8 cellular contexts compared by ENCODE assay signal in genomic region chr1:52403566-52404115, GRCh38. TPM values are rescaled to one million over a fixed set of nuclear protein-coding genes. Genes with fewer than 3 reads are reported as not detected.
DNase-seq lines count a peak whose midpoint lies in the region; ATAC-seq and TF ChIP-seq lines count a peak whose summit lies in the region.

No MANE protein-coding gene starts in this region.

- no peaks in the 10 kb centered on the region for H3K4me1 ChIP-seq in esophagus (ENCODE audit: control insufficient read depth in 2 of 2, insufficient read depth in 2 of 2, low read length in 1 of 2)

- DNase-seq in AG09309 (ENCODE audit: low read depth) (peak; percentile 39), NCI-H345 treated with DMSO at 0.1 percent for 48 hours (lab: John Stamatoyannopoulos, UW; ENCODE audit: unreplicated experiment) (peak; percentile 60), neural crest cell (ENCODE audit: low read depth, low spot score) (no peak), type B pancreatic cell (ENCODE audit: extremely low spot score, unreplicated experiment) (no peak)
- DNase-seq in activated CD4-positive, alpha-beta T cell treated with anti-CD3 and anti-CD28 coated beads, Interleukin-2, amount 10 ng/mL, durations not matched to agents 7 days and 5 days = peak; percentile 77

- peak overlapping the region; percentile 77 to 97 for H3K27ac ChIP-seq in esophagus (ENCODE audit: low read depth in 2 of 2, low read length in 1 of 2)

- no peaks in the 10 kb centered on the region for H3K9me3 Mint-ChIP-seq in activated CD4-positive, alpha-beta T cell treated with anti-CD3 and anti-CD28 coated beads, Interleukin-2, amount 10 ng/mL, durations not matched to agents 7 days and 5 days
- no peaks in the 10 kb centered on the region for H3K9me3 Mint-ChIP-seq in neural crest cell
- H3K9me3 Mint-ChIP-seq in type B pancreatic cell = no peaks in the 10 kb centered on the region

- H3K27me3 Mint-ChIP-seq in activated CD4-positive, alpha-beta T cell treated with anti-CD3 and anti-CD28 coated beads, Interleukin-2, amount 10 ng/mL, durations not matched to agents 7 days and 5 days = no peaks in the 10 kb centered on the region
- H3K27me3 Mint-ChIP-seq in neural crest cell (ENCODE audit: low read depth) (no peaks in the 10 kb centered on the region), type B pancreatic cell (no peaks in the 10 kb centered on the region)

- no peaks in the 10 kb centered on the region for H3K9me3 ChIP-seq in esophagus (ENCODE audit: control insufficient read depth in 2 of 2, insufficient read depth in 1 of 2, low read depth in 1 of 2, low read length in 1 of 2)

- ATAC-seq in GM18858 (IDR thresholded peaks at IDR 0.05; ENCODE audit: unreplicated experiment) (peak; percentile 30), HG03060 (IDR thresholded peaks at IDR 0.05; ENCODE audit: low read depth, unreplicated experiment) (peak; percentile 24)

- peak overlapping the region; percentile 99 for H3K4me3 Mint-ChIP-seq in activated CD4-positive, alpha-beta T cell treated with anti-CD3 and anti-CD28 coated beads, Interleukin-2, amount 10 ng/mL, durations not matched to agents 7 days and 5 days
- H3K4me3 Mint-ChIP-seq in neural crest cell = peak overlapping the region; percentile 100
- H3K4me3 Mint-ChIP-seq in type B pancreatic cell = peak overlapping the region; percentile 99

- TF ChIP-seq CTCF in AG09309 (IDR thresholded peaks at IDR 0.05; ENCODE audit: control insufficient read depth, insufficient read depth, low read depth, low read length, missing control alignments) (no peak), neural crest cell (conservative IDR thresholded peaks at IDR 0.05) (no peak), type B pancreatic cell (conservative IDR thresholded peaks at IDR 0.05) (no peak)

- H3K4me3 ChIP-seq in AG09309 (ENCODE audit: control insufficient read depth, low read depth, low read length) (peak overlapping the region; percentile 84), esophagus (ENCODE audit: low read depth in 1 of 2, low read length in 2 of 2) (peak overlapping the region; percentile 75 to 87)

- no peaks in the 10 kb centered on the region for H3K27me3 ChIP-seq in esophagus (ENCODE audit: control insufficient read depth in 1 of 2, insufficient read depth in 2 of 2, low read length in 2 of 2)

- H3K36me3 Mint-ChIP-seq in activated CD4-positive, alpha-beta T cell treated with anti-CD3 and anti-CD28 coated beads, Interleukin-2, amount 10 ng/mL, durations not matched to agents 7 days and 5 days (ENCODE audit: low read depth) = peaks cover 55% of the 10 kb centered on the region
- H3K36me3 Mint-ChIP-seq in neural crest cell (ENCODE audit: low read depth) = peaks cover 15% of the 10 kb centered on the region
- peaks cover 7% of the 10 kb centered on the region for H3K36me3 Mint-ChIP-seq in type B pancreatic cell

- CTCF ChIA-PET in activated CD4-positive, alpha-beta T cell treated with anti-CD3 and anti-CD28 coated beads, Interleukin-2, amount 10 ng/mL, durations not matched to agents 7 days and 5 days (lab: Charles Lee) = interaction anchor here (0.6 to 2.7 kb wide), 11 partner anchors 9 to 788 kb away, joined by 3 to 13 read pairs (median 5); partner anchors contain the start of gene CC2D1B

- H3K36me3 ChIP-seq in esophagus (ENCODE audit: control insufficient read depth in 2 of 2, insufficient read depth in 2 of 2, low read length in 1 of 2) = peaks cover 2 to 4% of the 10 kb centered on the region in 2 donors

- 0% methylated on average over 16 of the region's 16 CpGs for WGBS in esophagus, 2 donors

- peaks cover 61% of the 10 kb centered on the region for H3K4me1 Mint-ChIP-seq in activated CD4-positive, alpha-beta T cell treated with anti-CD3 and anti-CD28 coated beads, Interleukin-2, amount 10 ng/mL, durations not matched to agents 7 days and 5 days
- peaks cover 39% of the 10 kb centered on the region for H3K4me1 Mint-ChIP-seq in neural crest cell
- H3K4me1 Mint-ChIP-seq in type B pancreatic cell (ENCODE audit: unreplicated experiment) = peaks cover 24% of the 10 kb centered on the region

- POLR2A ChIA-PET in activated CD4-positive, alpha-beta T cell treated with anti-CD3 and anti-CD28 coated beads, Interleukin-2, amount 10 ng/mL, durations not matched to agents 7 days and 5 days (lab: Charles Lee) = interaction anchor here (0.5 to 1.6 kb wide), 6 partner anchors 21 to 923 kb away, joined by 3 to 9 read pairs (median 3); partner anchors contain the start of gene TUT4

- peak overlapping the region; percentile 99 for H3K27ac Mint-ChIP-seq in activated CD4-positive, alpha-beta T cell treated with anti-CD3 and anti-CD28 coated beads, Interleukin-2, amount 10 ng/mL, durations not matched to agents 7 days and 5 days
- H3K27ac Mint-ChIP-seq in neural crest cell (ENCODE audit: unreplicated experiment) (peak overlapping the region; percentile 100), type B pancreatic cell (peak overlapping the region; percentile 100)

RNA-seq across cellular contexts. Expression of gene ORC1, which starts 0.6 kb away (rescaled TPM):
- 10 to 100 TPM; 30.3 to 36.7 TPM for total RNA-seq in activated CD4-positive, alpha-beta T cell treated with anti-CD3 and anti-CD28 coated beads, Interleukin-2, amount 10 ng/mL, durations not matched to agents 7 days and 5 days
- polyA plus RNA-seq in esophagus = 1 to 10 TPM in 1 of 2 donors, under 1 TPM in 1; 0.96 to 3.6 TPM
- total RNA-seq in neural crest cell (36.9 and 38.5 TPM in 2 replicates), type B pancreatic cell (ENCODE audit: low replicate concordance) (6.5 and 14.8 TPM in 2 replicates)

RNA-seq across cellular contexts. Expression of gene PRPF38A, which starts 0.8 kb away (rescaled TPM):
- total RNA-seq in activated CD4-positive, alpha-beta T cell treated with anti-CD3 and anti-CD28 coated beads, Interleukin-2, amount 10 ng/mL, durations not matched to agents 7 days and 5 days = 100 to 1,000 TPM in 1 of 2 experiments, 10 to 100 TPM in 1; 98.1 to 103 TPM
- polyA plus RNA-seq in esophagus = 10 to 100 TPM; 10.4 to 21.5 TPM
- total RNA-seq in neural crest cell = 81.1 and 83.6 TPM in 2 replicates
- 55.6 and 70.7 TPM in 2 replicates for total RNA-seq in type B pancreatic cell (ENCODE audit: low replicate concordance)

RNA-seq across cellular contexts. Expression of gene CC2D1B, which starts 37.6 kb away (rescaled TPM):
- 10 to 100 TPM; 58.8 to 60.1 TPM for total RNA-seq in activated CD4-positive, alpha-beta T cell treated with anti-CD3 and anti-CD28 coated beads, Interleukin-2, amount 10 ng/mL, durations not matched to agents 7 days and 5 days
- polyA plus RNA-seq in esophagus = 10 to 100 TPM; 12.5 to 16.5 TPM
- total RNA-seq in neural crest cell = 34.5 and 39.0 TPM in 2 replicates
- 33.7 and 35.9 TPM in 2 replicates for total RNA-seq in type B pancreatic cell (ENCODE audit: low replicate concordance)

Comparison
In these comparisons a context has a peak if more than half of its experiments do, and no peak if none do; other contexts are left out.
1. DNase-seq: peak in AG09309 (single experiment), NCI-H345 treated with DMSO at 0.1 percent for 48 hours (single experiment) and activated CD4-positive, alpha-beta T cell treated with anti-CD3 and anti-CD28 coated beads, Interleukin-2, amount 10 ng/mL, durations not matched to agents 7 days and 5 days (single experiment); none in neural crest cell (single experiment) and type B pancreatic cell (single experiment).
2. Peak in every context shown above with its lines, with median percentiles within 50 percentile points of each other: H3K27ac Mint-ChIP-seq and H3K4me3 Mint-ChIP-seq.